Comparison of ENCODE assay signal across 8 cellular contexts in the genomic region with DNA sequence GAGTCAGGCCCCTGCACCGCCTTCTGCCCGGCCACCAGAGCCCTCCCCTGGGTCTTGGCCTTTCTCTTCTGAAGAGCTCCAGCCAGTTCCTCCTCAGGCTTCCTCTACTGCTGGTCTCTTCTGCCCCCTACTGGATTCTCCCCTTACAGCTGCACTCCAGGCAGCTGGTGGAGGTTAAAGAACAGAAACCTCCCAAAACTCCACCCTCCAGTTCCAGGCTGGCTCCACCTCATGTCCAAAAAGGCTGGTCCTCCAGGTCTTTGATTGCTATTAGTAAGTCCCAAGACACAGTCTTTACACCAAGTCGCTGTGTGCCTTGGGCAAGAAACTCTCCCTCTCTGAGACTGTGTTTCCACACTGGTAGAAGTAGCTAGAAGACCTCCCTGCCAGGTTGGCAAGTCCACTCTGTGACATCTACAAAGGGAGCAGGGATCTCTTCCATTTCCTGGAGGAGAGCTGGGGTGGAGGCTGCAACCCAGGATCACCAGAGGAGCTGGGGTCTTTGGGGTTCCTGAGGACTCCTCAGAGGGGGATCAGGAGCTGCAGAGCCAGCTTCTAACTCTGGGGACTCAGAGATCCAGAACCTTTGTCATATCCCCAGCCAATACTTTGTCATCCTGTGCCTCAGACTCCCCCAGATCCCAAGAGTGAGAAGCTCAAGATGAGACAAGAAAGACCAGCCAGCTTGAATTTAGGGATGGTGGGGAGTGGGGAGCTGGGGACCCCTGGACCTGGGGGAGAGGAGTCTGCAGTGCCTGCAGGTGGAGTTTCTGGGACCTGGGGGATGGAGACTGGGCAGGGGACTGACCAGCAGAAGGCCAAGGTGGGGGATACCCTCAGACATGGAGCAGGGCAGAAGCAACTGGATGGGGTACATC. TPM values are rescaled to one million over a fixed set of nuclear protein-coding genes. Genes with fewer than 3 reads are reported as not detected.
DNase-seq lines count a peak whose midpoint lies in the region; ATAC-seq and TF ChIP-seq lines count a peak whose summit lies in the region.

No MANE protein-coding gene starts in this region.

- ATAC-seq in lower lobe of right lung: peak; percentile 67 to 79
- ATAC-seq in GM18519 (IDR thresholded peaks at IDR 0.05; ENCODE audit: low FRiP score, unreplicated experiment): no peak

- H3K4me1 Mint-ChIP-seq in Caco-2 (ENCODE audit: low read depth, unreplicated experiment): no peaks in the 10 kb centered on the region

- BruUV-seq in Caco-2 (replicated peaks; lab: Mats Ljungman, UMichigan): no TSS peak

- POLR2A ChIA-PET in Caco-2 (lab: Charles Lee): no interaction called here

- DNase-seq in Caco-2 (peak; percentile 65 to 77), HFF-Myc (ENCODE audit: extremely low read depth, low read depth) (peak; percentile 25), NCI-H524 treated with DMSO at 0.1 percent for 48 hours (lab: John Stamatoyannopoulos, UW) (peak; percentile 3), dermis microvascular lymphatic vessel endothelial cell (ENCODE audit: low read depth in 2 of 2) (peak; percentile 27 to 67), lower lobe of right lung (no peak)
- DNase-seq in activated CD4-positive, alpha-beta T cell treated with anti-CD3 and anti-CD28 coated beads for 48 hours: peak; percentile 74
- DNase-seq in stimulated activated CD8-positive, alpha-beta memory T cell treated with anti-CD3 and anti-CD28 coated beads, Interleukin-4, amount 100 ng/mL, for 48 hours: peak; percentile 74

- H3K36me3 ChIP-seq in Caco-2 (ENCODE audit: control insufficient read depth, insufficient read depth, low read length) (no peaks in the 10 kb centered on the region), lower lobe of right lung (no peaks in the 10 kb centered on the region)

- no peak overlapping the region for H3K4me3 Mint-ChIP-seq in Caco-2 (ENCODE audit: unreplicated experiment)

- no peak overlapping the region for H3K27ac ChIP-seq in lower lobe of right lung

- H3K36me3 Mint-ChIP-seq in Caco-2 (ENCODE audit: insufficient read depth, unreplicated experiment): no peaks in the 10 kb centered on the region

- no peaks in the 10 kb centered on the region for H3K4me1 ChIP-seq in Caco-2
- H3K4me1 ChIP-seq in lower lobe of right lung: no peaks in the 10 kb centered on the region

- no peak overlapping the region for H3K27ac Mint-ChIP-seq in Caco-2 (ENCODE audit: unreplicated experiment)

- no peaks in the 10 kb centered on the region for H3K9me3 Mint-ChIP-seq in Caco-2 (ENCODE audit: unreplicated experiment)

- H3K9me3 ChIP-seq in Caco-2 (no peaks in the 10 kb centered on the region), lower lobe of right lung (no peaks in the 10 kb centered on the region)

- H3K27me3 ChIP-seq in Caco-2 (replicated peaks; ENCODE audit: control insufficient read depth, insufficient read depth, low read length): no peaks in the 10 kb centered on the region
- peaks cover 16% of the 10 kb centered on the region for H3K27me3 ChIP-seq in lower lobe of right lung (ENCODE audit: low read depth)

- intact Hi-C loops in Caco-2 (cut with micrococcal nuclease; ENCODE audit: unreplicated experiment) (loop anchor here (2.0 kb wide), 2 partner anchors 35 to 131 kb away; no protein-coding TSS in a partner anchor), lower lobe of right lung (cut with DNase I) (no loop called here)

- H3K27me3 Mint-ChIP-seq in Caco-2 (ENCODE audit: insufficient read depth, unreplicated experiment): peaks cover 7% of the 10 kb centered on the region

- H3K4me3 ChIP-seq in Caco-2 (ENCODE audit: low read depth, low read length) (no peak overlapping the region), HFF-Myc (replicated peaks; ENCODE audit: low read depth, low read length) (no peak overlapping the region), lower lobe of right lung (no peak overlapping the region)

- TF ChIP-seq CTCF in Caco-2 (IDR thresholded peaks at IDR 0.05; ENCODE audit: insufficient read depth in 1 of 2, low read depth in 1 of 2, low read length in 1 of 2, severe bottlenecking in 1 of 2, unreplicated experiment in 1 of 2): peak; percentile 66 to 71
- peak; percentile 71 for TF ChIP-seq CTCF in HFF-Myc (IDR thresholded peaks at IDR 0.05; ENCODE audit: low read depth, low read length, missing control alignments)
- TF ChIP-seq CTCF in lower lobe of right lung (IDR thresholded peaks at IDR 0.05): peak; percentile 62

- CTCF ChIA-PET in Caco-2 (lab: Charles Lee): interaction anchor here (0.6 to 2.7 kb wide), 24 partner anchors 11 to 420 kb away, joined by 3 to 45 read pairs (median 8); no protein-coding TSS in a partner anchor

RNA-seq across cellular contexts. Expression of gene IGLL5, which starts 3.4 kb away (rescaled TPM):
- total RNA-seq in Caco-2 (2022) (not detected in 2 replicates), dermis microvascular lymphatic vessel endothelial cell (not detected in 2 replicates), lower lobe of right lung (11.1 TPM)

Comparison
In these comparisons a context has a peak if more than half of its experiments do, and no peak if none do; other contexts are left out.
1. RNA of gene IGLL5, which starts 3.4 kb away (total RNA-seq): 11.1 TPM in lower lobe of right lung (single experiment); not detected in Caco-2 and not detected in dermis microvascular lymphatic vessel endothelial cell; every median in the first group is over 10 times any median in the second.
2. Peak in every context shown above with its lines, with median percentiles within 50 percentile points of each other: CTCF ChIP-seq.